Comparison of ENCODE assay signal across 20 cellular contexts in genomic region chr16:16867994-16868393, GRCh38.
"Had no signal": no experiment of that assay in that cellular context is flagged by ENCODE, and none has a peak within 500 bp of the region (broad histone marks: within the 10 kb centered on the region; RNA-seq: fewer than 3 reads in every experiment).

No MANE protein-coding gene starts in this region.

- H3K4me1 ChIP-seq: thyroid gland had no signal

- H3K4me3 ChIP-seq: coronary artery, mucosa of descending colon, sigmoid colon, thyroid gland had no signal

- H3K27ac ChIP-seq: coronary artery, neutrophil, sigmoid colon, thyroid gland had no signal

- H3K27me3 Mint-ChIP-seq: activated naive CD8-positive, alpha-beta T cell treated with anti-CD3 and anti-CD28 coated beads, Interleukin-2, amount 50 U/mL, for 24 hours had no signal

- H3K9me3 ChIP-seq: mucosa of descending colon, neutrophil, sigmoid colon, thyroid gland had no signal

- H3K36me3 ChIP-seq: neutrophil, sigmoid colon, thyroid gland had no signal

- H3K9me3 Mint-ChIP-seq: activated CD4-positive, alpha-beta T cell treated with anti-CD3 and anti-CD28 coated beads, Interleukin-2, amount 10 ng/mL, durations not matched to agents 7 days and 5 days; activated naive CD4-positive, alpha-beta T cell treated with anti-CD3 and anti-CD28 coated beads, Interleukin-2, amount 10 ng/mL, durations not matched to agents 7 days and 5 days; activated naive CD8-positive, alpha-beta T cell treated with anti-CD3 and anti-CD28 coated beads, Interleukin-2, amount 50 U/mL, for 24 hours; central memory CD8-positive, alpha-beta T cell; memory B cell; naive B cell; stimulated activated naive B cell treated with anti-CD40 and anti-IgM and Interleukin-4, amounts not matched to agents 10 μg/mL and 1 μg/mL and 100 μg/mL, for 72 hours had no signal

- H3K27me3 ChIP-seq: neutrophil, thyroid gland had no signal

- H3K27ac Mint-ChIP-seq: activated CD4-positive, alpha-beta T cell treated with anti-CD3 and anti-CD28 coated beads, Interleukin-2, amount 10 ng/mL, durations not matched to agents 7 days and 5 days; activated naive CD4-positive, alpha-beta T cell treated with anti-CD3 and anti-CD28 coated beads, Interleukin-2, amount 10 ng/mL, durations not matched to agents 7 days and 5 days; activated naive CD8-positive, alpha-beta T cell treated with anti-CD3 and anti-CD28 coated beads, Interleukin-2, amount 50 U/mL, for 24 hours; memory B cell; naive B cell; stimulated activated naive B cell treated with anti-CD40 and anti-IgM and Interleukin-4, amounts not matched to agents 10 μg/mL and 1 μg/mL and 100 μg/mL, for 72 hours had no signal

- DNase-seq: activated CD4-positive, alpha-beta T cell treated with anti-CD3 and anti-CD28 coated beads, Interleukin-2, amount 10 ng/mL, durations not matched to agents 7 days and 5 days; activated CD8-positive, alpha-beta memory T cell treated with anti-CD3 and anti-CD28 coated beads, Interleukin-2, amount 50 U/mL, for 48 hours; activated effector memory CD4-positive, alpha-beta T cell treated with Interleukin-2 at 50 U/mL for 16 hours; activated naive CD4-positive, alpha-beta T cell treated with anti-CD3 and anti-CD28 coated beads, Interleukin-2, amount 10 ng/mL, durations not matched to agents 7 days and 5 days; activated naive CD8-positive, alpha-beta T cell treated with anti-CD3 and anti-CD28 coated beads, Interleukin-2, amount 50 U/mL, for 24 hours; activated T-cell treated with anti-CD3 and anti-CD28 coated beads, Interleukin-2, amount 50 U/mL, for 48 hours; aorta; head of caudate nucleus; mucosa of descending colon; naive B cell; sigmoid colon; stimulated activated CD4-positive, alpha-beta T cell treated with anti-CD3 and anti-CD28 coated beads, Interleukin-4, amount 100 ng/mL, for 4 hours; stimulated activated naive B cell treated with anti-CD40 and anti-IgM and Interleukin-4, amounts not matched to agents 10 μg/mL and 1 μg/mL and 100 μg/mL, for 72 hours; T1000; thyroid gland had no signal

- H3K4me1 Mint-ChIP-seq: activated CD4-positive, alpha-beta T cell treated with anti-CD3 and anti-CD28 coated beads, Interleukin-2, amount 10 ng/mL, durations not matched to agents 7 days and 5 days; activated naive CD4-positive, alpha-beta T cell treated with anti-CD3 and anti-CD28 coated beads, Interleukin-2, amount 10 ng/mL, durations not matched to agents 7 days and 5 days; activated naive CD8-positive, alpha-beta T cell treated with anti-CD3 and anti-CD28 coated beads, Interleukin-2, amount 50 U/mL, for 24 hours; central memory CD8-positive, alpha-beta T cell; memory B cell; naive B cell; stimulated activated naive B cell treated with anti-CD40 and anti-IgM and Interleukin-4, amounts not matched to agents 10 μg/mL and 1 μg/mL and 100 μg/mL, for 72 hours had no signal

- ATAC-seq: activated CD4-positive, CD25-positive, alpha-beta regulatory T cell treated with anti-CD3 and anti-CD28 coated beads, Interleukin-2, amount 50 U/mL, for 24 hours; activated naive CD8-positive, alpha-beta T cell treated with anti-CD3 and anti-CD28 coated beads, Interleukin-2, amount 50 U/mL, for 24 hours; mucosa of descending colon; stimulated activated naive B cell treated with anti-CD40 and anti-IgM and Interleukin-4, amounts not matched to agents 10 μg/mL and 1 μg/mL and 100 μg/mL, for 72 hours had no signal

- H3K36me3 Mint-ChIP-seq: activated naive CD4-positive, alpha-beta T cell treated with anti-CD3 and anti-CD28 coated beads, Interleukin-2, amount 10 ng/mL, durations not matched to agents 7 days and 5 days; memory B cell; naive B cell; stimulated activated naive B cell treated with anti-CD40 and anti-IgM and Interleukin-4, amounts not matched to agents 10 μg/mL and 1 μg/mL and 100 μg/mL, for 72 hours had no signal

- H3K4me3 Mint-ChIP-seq: activated CD4-positive, alpha-beta T cell treated with anti-CD3 and anti-CD28 coated beads, Interleukin-2, amount 10 ng/mL, durations not matched to agents 7 days and 5 days; activated naive CD4-positive, alpha-beta T cell treated with anti-CD3 and anti-CD28 coated beads, Interleukin-2, amount 10 ng/mL, durations not matched to agents 7 days and 5 days; activated naive CD8-positive, alpha-beta T cell treated with anti-CD3 and anti-CD28 coated beads, Interleukin-2, amount 50 U/mL, for 24 hours; central memory CD8-positive, alpha-beta T cell; memory B cell; stimulated activated naive B cell treated with anti-CD40 and anti-IgM and Interleukin-4, amounts not matched to agents 10 μg/mL and 1 μg/mL and 100 μg/mL, for 72 hours had no signal
